ENCODE assay signal across 10 cellular contexts in the genomic region with DNA sequence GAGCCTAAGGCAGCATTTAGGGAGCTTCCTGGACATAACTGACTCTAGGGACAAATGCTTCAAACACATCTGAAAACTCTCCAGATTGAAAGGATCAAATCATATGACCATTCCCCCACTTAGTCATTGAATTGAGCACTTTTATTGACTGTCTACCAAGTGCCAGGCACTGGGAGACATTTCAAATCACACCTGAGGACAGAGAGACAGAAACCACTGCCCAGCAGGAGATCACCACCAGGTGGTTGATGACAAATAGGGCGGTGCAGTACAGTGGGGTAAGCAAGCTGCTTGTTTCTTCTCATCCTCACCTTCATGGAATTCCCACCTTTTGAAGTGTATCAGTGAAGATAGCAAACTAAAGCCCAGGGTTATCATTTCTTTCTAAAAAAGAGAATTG. TPM values are rescaled to one million over a fixed set of nuclear protein-coding genes. Genes with fewer than 3 reads are reported as not detected.
DNase-seq lines count a peak whose midpoint lies in the region; ATAC-seq and TF ChIP-seq lines count a peak whose summit lies in the region.
"Had no signal": no experiment of that assay in that cellular context is flagged by ENCODE, and none has a peak within 500 bp of the region (broad histone marks: within the 10 kb centered on the region; RNA-seq: fewer than 3 reads in every experiment).

No MANE protein-coding gene starts in this region.

- peak overlapping the region; percentile 44 for H3K4me3 Mint-ChIP-seq in activated CD8-positive, alpha-beta T cell treated with anti-CD3 and anti-CD28 coated beads, Interleukin-2, amount 10 ng/mL, durations not matched to agents 7 days and 5 days
- peak overlapping the region; percentile 52 to 92 (median 75) for H3K4me3 Mint-ChIP-seq in naive thymus-derived CD4-positive, alpha-beta T cell

- peak overlapping the region; percentile 23; the same call in 1 of the 2 replicates for H2AFZ ChIP-seq in DND-41 (ENCODE audit: low read depth, low read length)

- H3K27me3 ChIP-seq in DND-41 (ENCODE audit: insufficient read depth, low read length, poor library complexity): no peaks in the 10 kb centered on the region
- H3K27me3 ChIP-seq in naive thymus-derived CD4-positive, alpha-beta T cell (ENCODE audit: control insufficient read depth in 2 of 2, insufficient read depth in 2 of 2, low read length in 2 of 2): no peaks in the 10 kb centered on the region
- H3K27me3 ChIP-seq: body of pancreas had no signal

- H3K9ac ChIP-seq in DND-41 (ENCODE audit: low read depth, low read length): peak overlapping the region; percentile 56

- peaks cover 64% of the 10 kb centered on the region for H3K4me1 ChIP-seq in DND-41 (ENCODE audit: insufficient read depth, low read length)
- peaks cover 80 to 92% of the 10 kb centered on the region in 2 donors for H3K4me1 ChIP-seq in naive thymus-derived CD4-positive, alpha-beta T cell (ENCODE audit: control insufficient read depth in 2 of 2, insufficient read depth in 2 of 2, low read length in 2 of 2)
- H3K4me1 ChIP-seq: body of pancreas had no signal

- peak; percentile 41 for TF ChIP-seq CTCF in DND-41 (IDR thresholded peaks at IDR 0.05; ENCODE audit: borderline replicate concordance, extremely low read depth, low read length, poor library complexity, severe bottlenecking)

- no peaks in the 10 kb centered on the region for H4K20me1 ChIP-seq in DND-41 (ENCODE audit: insufficient read depth, low read length)

- peaks cover 15% of the 10 kb centered on the region for H3K27me3 Mint-ChIP-seq in activated CD8-positive, alpha-beta T cell treated with anti-CD3 and anti-CD28 coated beads, Interleukin-2, amount 10 ng/mL, durations not matched to agents 7 days and 5 days (ENCODE audit: low read depth)
- H3K27me3 Mint-ChIP-seq in naive thymus-derived CD4-positive, alpha-beta T cell: peaks cover 0 to 57% (median 0%) of the 10 kb centered on the region in 5 donors

- peak overlapping the region in 1 of 2 experiments; percentile 10; a peak in 1 of 4 replicates for H3K4me3 ChIP-seq in DND-41 (ENCODE audit: low read depth in 1 of 2, low read length in 2 of 2)
- peak overlapping the region; percentile 15 for H3K4me3 ChIP-seq in naive thymus-derived CD4-positive, alpha-beta T cell (ENCODE audit: low read length)
- H3K4me3 ChIP-seq: body of pancreas had no signal

- POLR2A ChIA-PET in activated CD8-positive, alpha-beta T cell treated with anti-CD3 and anti-CD28 coated beads, Interleukin-2, amount 10 ng/mL, durations not matched to agents 7 days and 5 days (lab: Charles Lee): interaction anchor here (0.6 to 4.2 kb wide), 18 partner anchors 9 to 245 kb away, joined by 3 to 34 read pairs (median 5); a partner anchor contains a TSS
- POLR2A ChIA-PET in naive thymus-derived CD4-positive, alpha-beta T cell (lab: Charles Lee): interaction anchor here (0.6 to 13.4 kb wide), 35 partner anchors 8 to 244 kb away, joined by 3 to 331 read pairs (median 6); a partner anchor contains a TSS

- H3K79me2 ChIP-seq in DND-41 (ENCODE audit: insufficient read depth, low read length): no peaks in the 10 kb centered on the region

- H3K9me3 Mint-ChIP-seq in activated CD8-positive, alpha-beta T cell treated with anti-CD3 and anti-CD28 coated beads, Interleukin-2, amount 10 ng/mL, durations not matched to agents 7 days and 5 days (ENCODE audit: insufficient read depth): no peaks in the 10 kb centered on the region
- peaks cover 0 to 6% (median 0%) of the 10 kb centered on the region in 11 donors for H3K9me3 Mint-ChIP-seq in naive thymus-derived CD4-positive, alpha-beta T cell

- intact Hi-C loops in naive thymus-derived CD4-positive, alpha-beta T cell (cut with micrococcal nuclease): loop anchor here (1.0 to 5.0 kb wide), 13 partner anchors 10 to 245 kb away; a partner anchor contains a TSS

- H3K4me1 Mint-ChIP-seq in activated CD8-positive, alpha-beta T cell treated with anti-CD3 and anti-CD28 coated beads, Interleukin-2, amount 10 ng/mL, durations not matched to agents 7 days and 5 days (ENCODE audit: low read depth): peaks cover 88% of the 10 kb centered on the region
- peaks cover 72 to 100% (median 94%) of the 10 kb centered on the region in 7 donors for H3K4me1 Mint-ChIP-seq in naive thymus-derived CD4-positive, alpha-beta T cell

- DNase-seq in DND-41: peak; percentile 60
- peak; percentile 83 for DNase-seq in NCI-H1092 treated with DMSO at 0.1 percent for 48 hours (lab: John Stamatoyannopoulos, UW)
- no peak for DNase-seq in activated CD8-positive, alpha-beta T cell treated with anti-CD3 and anti-CD28 coated beads, Interleukin-2, amount 10 ng/mL, durations not matched to agents 7 days and 5 days
- DNase-seq in naive thymus-derived CD4-positive, alpha-beta T cell: peak in 1 of 9 donors; percentile 41
- DNase-seq in dermis blood vessel endothelial cell: no peak
- DNase-seq in HCEC 1CT: no peak
- DNase-seq in NCI-H128 (lab: John Stamatoyannopoulos, UW; ENCODE audit: unreplicated experiment): no peak
- DNase-seq in GDM1 (lab: John Stamatoyannopoulos, UW): no peak

- peak; percentile 25 for ATAC-seq in DND-41 (ENCODE audit: insufficient read depth, low read depth)
- no peak for ATAC-seq in activated CD8-positive, alpha-beta T cell treated with anti-CD3 and anti-CD28 coated beads, Interleukin-2, amount 10 ng/mL, durations not matched to agents 7 days and 5 days
- ATAC-seq in naive thymus-derived CD4-positive, alpha-beta T cell: no peak

- H3K36me3 Mint-ChIP-seq in activated CD8-positive, alpha-beta T cell treated with anti-CD3 and anti-CD28 coated beads, Interleukin-2, amount 10 ng/mL, durations not matched to agents 7 days and 5 days (ENCODE audit: low read depth): peaks cover 6% of the 10 kb centered on the region
- H3K36me3 Mint-ChIP-seq in naive thymus-derived CD4-positive, alpha-beta T cell: peaks cover 0 to 16% (median 0%) of the 10 kb centered on the region in 5 donors

- CTCF ChIA-PET in activated CD8-positive, alpha-beta T cell treated with anti-CD3 and anti-CD28 coated beads, Interleukin-2, amount 10 ng/mL, durations not matched to agents 7 days and 5 days (lab: Charles Lee): interaction anchor here (0.8 to 3.2 kb wide), 17 partner anchors 12 to 248 kb away, joined by 3 to 21 read pairs (median 5); no protein-coding TSS in a partner anchor
- CTCF ChIA-PET in naive thymus-derived CD4-positive, alpha-beta T cell (lab: Charles Lee): interaction anchor here (0.7 to 2.6 kb wide), 12 partner anchors 12 to 245 kb away, joined by 3 to 14 read pairs (median 5); no protein-coding TSS in a partner anchor

- H3K9me3 ChIP-seq in DND-41 (ENCODE audit: insufficient read depth, low read length, severe bottlenecking): no peaks in the 10 kb centered on the region
- no peaks in the 10 kb centered on the region for H3K9me3 ChIP-seq in naive thymus-derived CD4-positive, alpha-beta T cell (ENCODE audit: control insufficient read depth in 2 of 3, low read length in 3 of 3)
- H3K9me3 ChIP-seq: body of pancreas had no signal

- peak overlapping the region; percentile 95 for H3K27ac Mint-ChIP-seq in activated CD8-positive, alpha-beta T cell treated with anti-CD3 and anti-CD28 coated beads, Interleukin-2, amount 10 ng/mL, durations not matched to agents 7 days and 5 days
- peak overlapping the region; percentile 82 to 100 (median 99) for H3K27ac Mint-ChIP-seq in naive thymus-derived CD4-positive, alpha-beta T cell

- peak overlapping the region; percentile 57 for H3K4me2 ChIP-seq in DND-41 (ENCODE audit: insufficient read depth, low read length)

- no peaks in the 10 kb centered on the region for H3K36me3 ChIP-seq in DND-41 (ENCODE audit: insufficient read depth, low read length)
- no peaks in the 10 kb centered on the region for H3K36me3 ChIP-seq in naive thymus-derived CD4-positive, alpha-beta T cell (ENCODE audit: control insufficient read depth in 2 of 3, insufficient read depth in 3 of 3, low read length in 3 of 3)

- peak overlapping the region; percentile 93 for H3K27ac ChIP-seq in DND-41 (ENCODE audit: low read length)
- peak overlapping the region; percentile 99 for H3K27ac ChIP-seq in naive thymus-derived CD4-positive, alpha-beta T cell (ENCODE audit: low read depth, low read length)

RNA-seq across cellular contexts. Expression of a gene that starts 19.0 kb away (rescaled TPM):
- total RNA-seq in activated CD8-positive, alpha-beta T cell treated with anti-CD3 and anti-CD28 coated beads, Interleukin-2, amount 10 ng/mL, durations not matched to agents 7 days and 5 days: 100 to 1,000 TPM; 219 to 226 TPM
- 1,000 to 10,000 TPM in 1 of 5 experiments, 100 to 1,000 TPM in 4; 239 to 1,323 (median 255) TPM for total RNA-seq in naive thymus-derived CD4-positive, alpha-beta T cell
- 100 to 1,000 TPM; 368 to 502 TPM for polyA plus RNA-seq in naive thymus-derived CD4-positive, alpha-beta T cell
- total RNA-seq in dermis blood vessel endothelial cell: 57.4 and 188 TPM in 2 replicates
- total RNA-seq: myocyte had no signal

Comparison
In these comparisons a context has a peak if more than half of its experiments do, and no peak if none do; other contexts are left out.
1. DNase-seq: peak in DND-41 (single experiment) and NCI-H1092 treated with DMSO at 0.1 percent for 48 hours (single experiment); none in activated CD8-positive, alpha-beta T cell treated with anti-CD3 and anti-CD28 coated beads, Interleukin-2, amount 10 ng/mL, durations not matched to agents 7 days and 5 days (single experiment), dermis blood vessel endothelial cell (single experiment), HCEC 1CT (single experiment), NCI-H128 (single experiment) and GDM1 (single experiment).